In the genomic region with DNA sequence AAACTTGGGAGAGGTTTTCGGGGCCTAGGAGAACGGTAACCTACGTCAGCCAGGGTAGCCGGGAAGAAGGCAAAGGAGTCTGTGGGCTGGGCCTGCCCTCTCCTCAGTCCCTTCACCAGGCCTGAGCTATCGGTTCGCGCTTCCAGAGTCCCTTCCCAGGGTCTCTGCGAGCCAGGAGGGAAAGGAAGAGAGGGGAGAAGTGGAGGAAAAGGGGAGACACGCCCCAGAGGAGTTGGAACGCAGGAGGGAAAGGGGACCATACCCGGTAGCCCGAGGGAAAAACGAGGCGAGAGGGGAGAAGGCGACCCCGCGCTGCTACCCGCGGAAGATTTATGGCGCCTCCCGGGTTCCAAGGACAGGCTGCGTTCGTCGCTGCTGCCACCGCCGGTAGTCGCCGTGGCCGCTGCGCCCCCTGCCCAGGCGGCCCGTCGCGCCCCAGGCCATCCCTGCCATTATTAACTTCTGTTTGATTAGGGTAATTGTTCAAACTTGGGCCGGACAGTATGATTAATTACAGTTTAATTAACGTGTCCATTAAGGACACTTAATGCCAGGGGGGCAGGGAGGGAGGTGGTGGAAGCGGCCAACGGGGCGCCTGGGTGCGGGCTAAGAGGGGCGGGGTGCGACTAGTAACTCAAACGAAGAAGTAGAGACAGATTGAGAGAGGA, we compare ENCODE assay signal across 17 cellular contexts. TPM values are rescaled to one million over a fixed set of nuclear protein-coding genes. Genes with fewer than 3 reads are reported as not detected.
DNase-seq lines count a peak whose midpoint lies in the region; ATAC-seq, FAIRE-seq and TF ChIP-seq lines count a peak whose summit lies in the region.
"Had no signal": no experiment of that assay in that cellular context is flagged by ENCODE, and none has a peak within 500 bp of the region (broad histone marks: within the 10 kb centered on the region; RNA-seq: fewer than 3 reads in every experiment).

No MANE protein-coding gene starts in this region.

- intact Hi-C loops in activated CD4-positive, alpha-beta T cell treated with anti-CD3 and anti-CD28 coated beads, Interleukin-2, amount 10 ng/mL, durations not matched to agents 24 days and 14 days (cut with micrococcal nuclease) = loop anchor here (1.0 to 5.0 kb wide), 2 partner anchors 12 to 280 kb away; a partner anchor contains a TSS
- intact Hi-C loops in psoas muscle (cut with DNase I) = no loop called here

- no peaks in the 10 kb centered on the region for H3K9me3 ChIP-seq in HUES48 (ENCODE audit: control insufficient read depth, insufficient read depth, low read length)
- no peaks in the 10 kb centered on the region for H3K9me3 ChIP-seq in endodermal cell (ENCODE audit: control insufficient read depth, low read length)
- H3K9me3 ChIP-seq in psoas muscle = no peaks in the 10 kb centered on the region
- H3K9me3 ChIP-seq: HAP-1, left lung had no signal

- peaks cover 84% of the 10 kb centered on the region for H3K27me3 Mint-ChIP-seq in activated CD4-positive, alpha-beta T cell treated with anti-CD3 and anti-CD28 coated beads, Interleukin-2, amount 10 ng/mL, durations not matched to agents 24 days and 14 days
- H3K27me3 Mint-ChIP-seq in endodermal cell (ENCODE audit: insufficient read depth) = peaks cover 95% of the 10 kb centered on the region

- H3K4me3 ChIP-seq in HUES48 (ENCODE audit: low read depth, low read length) (peak overlapping the region; percentile 26), endodermal cell (ENCODE audit: low read length) (no peak overlapping the region), psoas muscle (no peak overlapping the region)
- H3K4me3 ChIP-seq: HAP-1, left lung had no signal

- H3K27me3 ChIP-seq in HUES48 (ENCODE audit: control insufficient read depth, insufficient read depth, low read length) (peaks cover 100% of the 10 kb centered on the region), endodermal cell (ENCODE audit: control insufficient read depth, insufficient read depth, low read length, poor library complexity, severe bottlenecking) (peaks cover 99% of the 10 kb centered on the region), psoas muscle (ENCODE audit: insufficient read depth in 3 of 3, low read length in 2 of 3) (peaks cover 0 to 99% (median 64%) of the 10 kb centered on the region in 3 donors)

- H3K27ac ChIP-seq in HUES48 (ENCODE audit: low read depth, low read length) = no peak overlapping the region
- H3K27ac ChIP-seq in endodermal cell (ENCODE audit: low read depth, low read length) = no peak overlapping the region
- H3K27ac ChIP-seq in psoas muscle = no peak overlapping the region
- H3K27ac ChIP-seq: left lung, RWPE1 had no signal

- H3K4me1 Mint-ChIP-seq in activated CD4-positive, alpha-beta T cell treated with anti-CD3 and anti-CD28 coated beads, Interleukin-2, amount 10 ng/mL, durations not matched to agents 24 days and 14 days = peaks cover 23% of the 10 kb centered on the region
- H3K4me1 Mint-ChIP-seq in endodermal cell = peaks cover 18% of the 10 kb centered on the region

- 3 to 5% methylated on average over 14 to 43 of the region's 43 CpGs for WGBS in endodermal cell (ENCODE audit: insufficient coverage in 1 of 2, insufficient read length in 1 of 2), 2 experiments
- WGBS in psoas muscle, 3 donors = 3% methylated on average over 43 of the region's 43 CpGs

- H3K4me1 ChIP-seq in HUES48 (ENCODE audit: control insufficient read depth, insufficient read depth, low read length) (peaks cover 44% of the 10 kb centered on the region), endodermal cell (ENCODE audit: control insufficient read depth, insufficient read depth, low read length) (peaks cover 5% of the 10 kb centered on the region), psoas muscle (peaks cover 13% of the 10 kb centered on the region)
- H3K4me1 ChIP-seq: HAP-1 had no signal

- H3K9me3 Mint-ChIP-seq in activated CD4-positive, alpha-beta T cell treated with anti-CD3 and anti-CD28 coated beads, Interleukin-2, amount 10 ng/mL, durations not matched to agents 24 days and 14 days = peaks cover 3% of the 10 kb centered on the region
- H3K9me3 Mint-ChIP-seq in endodermal cell = peaks cover 8% of the 10 kb centered on the region

- FAIRE-seq in D721Med (lab: Jason Lieb, UNC) = no peak
- FAIRE-seq: urothelium cell line had no signal

- DNase-seq in activated CD4-positive, alpha-beta T cell treated with anti-CD3 and anti-CD28 coated beads, Interleukin-2, amount 10 ng/mL, durations not matched to agents 24 days and 14 days = no peak
- DNase-seq in activated CD4-positive, alpha-beta T cell treated with anti-CD3 and anti-CD28 coated beads, Interleukin-2, amount 50 U/mL, for 48 hours = no peak
- DNase-seq in endodermal cell (peak; percentile 64), psoas muscle (peak; percentile 1 to 34), D721Med (ENCODE audit: insufficient read length, low spot score) (no peak)
- DNase-seq: head of caudate nucleus; NCI-H510A treated with DMSO at 0.1 percent for 48 hours; stimulated activated CD4-positive, alpha-beta T cell treated with anti-CD3 and anti-CD28 coated beads, Interleukin-12 subunit alpha, Interleukin-12 subunit beta, amount 100 ng/mL, for 4 hours had no signal

- no peak overlapping the region for H3K9ac ChIP-seq in HUES48 (ENCODE audit: low read depth, low read length)
- H3K9ac ChIP-seq in endodermal cell (ENCODE audit: extremely low read depth, low read length, poor library complexity, severe bottlenecking) = no peak overlapping the region

- peak overlapping the region; percentile 40 for H3K4me3 Mint-ChIP-seq in activated CD4-positive, alpha-beta T cell treated with anti-CD3 and anti-CD28 coated beads, Interleukin-2, amount 10 ng/mL, durations not matched to agents 24 days and 14 days
- peak overlapping the region; percentile 36 for H3K4me3 Mint-ChIP-seq in endodermal cell

- peak overlapping the region; percentile 60 for H3K27ac Mint-ChIP-seq in activated CD4-positive, alpha-beta T cell treated with anti-CD3 and anti-CD28 coated beads, Interleukin-2, amount 10 ng/mL, durations not matched to agents 24 days and 14 days
- H3K27ac Mint-ChIP-seq in endodermal cell = no peak overlapping the region

- peaks cover 12% of the 10 kb centered on the region for H3K36me3 Mint-ChIP-seq in activated CD4-positive, alpha-beta T cell treated with anti-CD3 and anti-CD28 coated beads, Interleukin-2, amount 10 ng/mL, durations not matched to agents 24 days and 14 days (ENCODE audit: low read depth)
- H3K36me3 Mint-ChIP-seq in endodermal cell (ENCODE audit: low read depth) = no peaks in the 10 kb centered on the region

- TF ChIP-seq CTCF in endodermal cell (conservative IDR thresholded peaks at IDR 0.05) = no peak
- no peak for TF ChIP-seq CTCF in psoas muscle (IDR thresholded peaks at IDR 0.05)
- no peak for TF ChIP-seq CTCF in D721Med (IDR thresholded peaks at IDR 0.05; ENCODE audit: insufficient read depth, missing control alignments)

- H3K36me3 ChIP-seq in HUES48 (ENCODE audit: control insufficient read depth, insufficient read depth, low read length) (no peaks in the 10 kb centered on the region), endodermal cell (ENCODE audit: control insufficient read depth, insufficient read depth, low read length) (no peaks in the 10 kb centered on the region), psoas muscle (ENCODE audit: insufficient read depth in 1 of 2, low read depth in 1 of 2) (no peaks in the 10 kb centered on the region)
- H3K36me3 ChIP-seq: HAP-1, left lung had no signal

- ATAC-seq in psoas muscle = no peak
- no peak for ATAC-seq in GM19324 (IDR thresholded peaks at IDR 0.05; ENCODE audit: low FRiP score, unreplicated experiment)
- no peak for ATAC-seq in GM18502 (IDR thresholded peaks at IDR 0.05; ENCODE audit: poor library complexity, unreplicated experiment)
- ATAC-seq: left lung had no signal

RNA-seq across cellular contexts. Expression of a gene that starts 3.4 kb away (rescaled TPM):
- total RNA-seq in activated CD4-positive, alpha-beta T cell treated with anti-CD3 and anti-CD28 coated beads, Interleukin-2, amount 10 ng/mL, durations not matched to agents 24 days and 14 days = 0.09 and 0.14 TPM in 2 replicates
- total RNA-seq in endodermal cell = under 1 TPM; 0.37 to 0.51 TPM
- polyA plus RNA-seq in endodermal cell (2013, experiment 1 of 2) = 2.0 TPM
- 1.7 TPM for polyA plus RNA-seq in endodermal cell (2013, experiment 2 of 2)
- total RNA-seq in psoas muscle = under 1 TPM; 0.13 to 0.48 (median 0.29) TPM
- polyA plus RNA-seq in psoas muscle = under 1 TPM; 0.06 to 0.07 (median 0.06) TPM

RNA-seq across cellular contexts. Expression of a gene that starts 17.9 kb away (rescaled TPM):
- not detected in 2 replicates for total RNA-seq in activated CD4-positive, alpha-beta T cell treated with anti-CD3 and anti-CD28 coated beads, Interleukin-2, amount 10 ng/mL, durations not matched to agents 24 days and 14 days
- total RNA-seq in endodermal cell (not detected), psoas muscle (not detected)
- polyA plus RNA-seq in endodermal cell (2013, experiment 1 of 2) = under 0.01 TPM
- polyA plus RNA-seq in endodermal cell (2013, experiment 2 of 2) = under 0.01 TPM
- not detected for polyA plus RNA-seq in psoas muscle
- total RNA-seq: HT-29, left lung, omental fat pad had no signal

Comparison
In these comparisons a context has a peak if more than half of its experiments do, and no peak if none do; other contexts are left out.
1. DNase-seq: peak in endodermal cell (single experiment) and psoas muscle (2 of 2); none in activated CD4-positive, alpha-beta T cell treated with anti-CD3 and anti-CD28 coated beads, Interleukin-2, amount 10 ng/mL, durations not matched to agents 24 days and 14 days (single experiment), activated CD4-positive, alpha-beta T cell treated with anti-CD3 and anti-CD28 coated beads, Interleukin-2, amount 50 U/mL, for 48 hours (0 of 2) and D721Med (single experiment).